Comparison of ENCODE assay signal across 19 cellular contexts in genomic region chr12:98449601-98450000, GRCh38.
DNase-seq lines count a peak whose midpoint lies in the region; ATAC-seq and TF ChIP-seq lines count a peak whose summit lies in the region.
"Had no signal": no experiment of that assay in that cellular context is flagged by ENCODE, and none has a peak within 500 bp of the region (broad histone marks: within the 10 kb centered on the region; RNA-seq: fewer than 3 reads in every experiment).

No MANE protein-coding gene starts in this region.

- TF ChIP-seq CTCF in osteoblast (IDR thresholded peaks at IDR 0.05; ENCODE audit: extremely low read depth, low read depth, low read length) = no peak
- no peak for TF ChIP-seq CTCF in type B pancreatic cell (conservative IDR thresholded peaks at IDR 0.05)

- H3K9me3 ChIP-seq in SJCRH30 (replicated peaks) = no peaks in the 10 kb centered on the region
- no peaks in the 10 kb centered on the region for H3K9me3 ChIP-seq in osteoblast (ENCODE audit: low read depth, low read length)
- H3K9me3 ChIP-seq: BE2C had no signal

- DNase-seq in NCI-H2171 treated with DMSO at 0.1 percent for 48 hours (lab: John Stamatoyannopoulos, UW) (peak; percentile 14), NCI-H524 treated with DMSO at 0.1 percent for 48 hours (lab: John Stamatoyannopoulos, UW) (peak; percentile 69), SJCRH30 (peak; percentile 52 to 82), osteoblast (ENCODE audit: insufficient read length, low spot score, missing footprints) (peak; percentile 8), DMS53 treated with DMSO at 0.1 percent for 48 hours (lab: John Stamatoyannopoulos, UW; ENCODE audit: unreplicated experiment) (no peak), type B pancreatic cell (ENCODE audit: extremely low spot score, unreplicated experiment) (no peak)
- DNase-seq: ACHN; BE2C; C1 segment of cervical spinal cord; CD4-positive, CD25-positive, alpha-beta regulatory T cell; CD8-positive, alpha-beta memory T cell; COR-L47; DND-41; EL; H9 had no signal

- no peaks in the 10 kb centered on the region for H3K27me3 ChIP-seq in SJCRH30
- H3K27me3 ChIP-seq in osteoblast (ENCODE audit: insufficient read depth, low read length) = peaks cover 12% of the 10 kb centered on the region

- H2AFZ ChIP-seq in osteoblast (ENCODE audit: low read length) = no peak overlapping the region

- no peaks in the 10 kb centered on the region for H4K20me1 ChIP-seq in osteoblast (ENCODE audit: insufficient read depth, low read length)

- peaks cover 9% of the 10 kb centered on the region for H3K27me3 Mint-ChIP-seq in type B pancreatic cell

- peaks cover 3% of the 10 kb centered on the region for H3K4me1 Mint-ChIP-seq in type B pancreatic cell (ENCODE audit: unreplicated experiment)
- H3K4me1 Mint-ChIP-seq: CD4-positive, CD25-positive, alpha-beta regulatory T cell; CD8-positive, alpha-beta memory T cell; IgD-negative memory B cell had no signal

- no peak overlapping the region for H3K27ac Mint-ChIP-seq in type B pancreatic cell
- H3K27ac Mint-ChIP-seq: CD4-positive, CD25-positive, alpha-beta regulatory T cell; CD8-positive, alpha-beta memory T cell; H9; IgD-negative memory B cell had no signal

- no peak overlapping the region for H3K4me3 ChIP-seq in SJCRH30
- H3K4me3 ChIP-seq in osteoblast (ENCODE audit: insufficient read depth, low read length) = no peak overlapping the region
- H3K4me3 ChIP-seq: GM12878 had no signal

- H3K79me2 ChIP-seq in osteoblast (ENCODE audit: insufficient read depth, low read length) = no peaks in the 10 kb centered on the region

- H3K4me1 ChIP-seq in SJCRH30 (0 out of 2 replicates have a peak, but pooled peaks cover 3% of the 10 kb centered on the region), osteoblast (ENCODE audit: insufficient read depth, low read length) (peaks cover 3% of the 10 kb centered on the region)
- H3K4me1 ChIP-seq: BE2C had no signal

- no peak overlapping the region for H3K4me3 Mint-ChIP-seq in type B pancreatic cell
- H3K4me3 Mint-ChIP-seq: CD4-positive, CD25-positive, alpha-beta regulatory T cell; CD8-positive, alpha-beta memory T cell; H9; IgD-negative memory B cell had no signal

- no peak for ATAC-seq in HG03342 (IDR thresholded peaks at IDR 0.05; ENCODE audit: unreplicated experiment)
- ATAC-seq: GM12878, HepG2 had no signal

- no peaks in the 10 kb centered on the region for H3K36me3 Mint-ChIP-seq in type B pancreatic cell
- H3K36me3 Mint-ChIP-seq: CD4-positive, CD25-positive, alpha-beta regulatory T cell; CD8-positive, alpha-beta memory T cell; IgD-negative memory B cell had no signal

- no peak overlapping the region for H3K4me2 ChIP-seq in osteoblast (ENCODE audit: insufficient read depth, low read length)

- H3K36me3 ChIP-seq in SJCRH30 = no peaks in the 10 kb centered on the region
- H3K36me3 ChIP-seq in osteoblast (ENCODE audit: insufficient read depth, low read length) = no peaks in the 10 kb centered on the region
- H3K36me3 ChIP-seq: BE2C had no signal

- H3K27ac ChIP-seq in SJCRH30 = no peak overlapping the region
- H3K27ac ChIP-seq in osteoblast (ENCODE audit: low read depth, low read length) = no peak overlapping the region

- H3K9me3 Mint-ChIP-seq in type B pancreatic cell = no peaks in the 10 kb centered on the region
- H3K9me3 Mint-ChIP-seq: CD4-positive, CD25-positive, alpha-beta regulatory T cell; IgD-negative memory B cell had no signal

Comparison
In these comparisons a context has a peak if more than half of its experiments do, and no peak if none do; other contexts are left out.
1. DNase-seq: peak in NCI-H2171 treated with DMSO at 0.1 percent for 48 hours (single experiment), NCI-H524 treated with DMSO at 0.1 percent for 48 hours (single experiment), SJCRH30 (2 of 2) and osteoblast (single experiment); none in DMS53 treated with DMSO at 0.1 percent for 48 hours (single experiment) and type B pancreatic cell (single experiment).